Comparison of ENCODE assay signal across 21 cellular contexts in the genomic region with DNA sequence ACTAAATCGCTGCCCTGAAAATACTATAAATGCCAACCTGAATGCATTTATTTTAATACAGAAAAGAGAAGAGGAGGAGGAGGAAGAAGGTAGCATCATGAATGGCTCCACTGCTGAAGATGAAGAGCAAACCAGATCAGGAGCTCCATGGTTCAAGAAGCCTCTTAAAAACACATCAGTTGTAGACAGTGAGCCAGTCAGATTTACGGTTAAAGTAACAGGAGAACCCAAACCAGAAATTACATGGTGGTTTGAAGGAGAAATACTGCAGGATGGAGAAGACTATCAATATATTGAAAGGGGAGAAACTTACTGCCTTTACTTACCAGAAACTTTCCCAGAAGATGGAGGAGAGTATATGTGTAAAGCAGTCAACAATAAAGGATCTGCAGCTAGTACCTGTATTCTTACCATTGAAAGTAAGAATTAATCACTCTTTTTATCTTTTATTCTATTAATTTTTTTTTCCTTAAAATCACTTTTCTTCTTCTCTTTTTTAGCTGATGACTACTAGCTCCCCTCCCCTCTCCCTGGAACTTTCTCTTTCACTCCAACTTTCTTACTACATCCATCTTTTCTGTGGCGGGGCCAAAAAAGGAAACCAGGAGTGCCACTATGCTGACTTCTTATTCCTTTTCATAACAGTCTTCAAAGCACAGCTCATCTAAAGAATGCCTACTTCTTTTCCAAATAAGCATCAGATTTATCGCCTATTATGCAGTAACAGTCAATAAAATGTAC. TPM values are rescaled to one million over a fixed set of nuclear protein-coding genes. Genes with fewer than 3 reads are reported as not detected.
DNase-seq lines count a peak whose midpoint lies in the region; ATAC-seq, FAIRE-seq and TF ChIP-seq lines count a peak whose summit lies in the region.
"Had no signal": no experiment of that assay in that cellular context is flagged by ENCODE, and none has a peak within 500 bp of the region (broad histone marks: within the 10 kb centered on the region; RNA-seq: fewer than 3 reads in every experiment).

No MANE protein-coding gene starts in this region.

- H3K4me3 ChIP-seq in WERI-Rb-1 (ENCODE audit: low read depth, low read length) (no peak overlapping the region), body of pancreas (no peak overlapping the region)
- H3K4me3 ChIP-seq: testis, uterus had no signal

- peaks cover 50% of the 10 kb centered on the region for H3K36me3 Mint-ChIP-seq in CD4-positive, alpha-beta T cell (ENCODE audit: low read depth)
- H3K36me3 Mint-ChIP-seq in activated T-helper 17 cell treated with anti-CD3 and anti-CD28 coated beads, Interleukin-2, amount 50 U/mL, for 72 hours (ENCODE audit: low read depth) = peaks cover 57% of the 10 kb centered on the region
- H3K36me3 Mint-ChIP-seq in naive thymus-derived CD8-positive, alpha-beta T cell = peaks cover 6 to 39% (median 11%) of the 10 kb centered on the region in 3 donors

- H3K9me3 Mint-ChIP-seq in CD4-positive, alpha-beta T cell = no peaks in the 10 kb centered on the region
- no peaks in the 10 kb centered on the region for H3K9me3 Mint-ChIP-seq in activated T-helper 17 cell treated with anti-CD3 and anti-CD28 coated beads, Interleukin-2, amount 50 U/mL, for 72 hours
- peaks cover 0 to 2% (median 0%) of the 10 kb centered on the region in 9 donors for H3K9me3 Mint-ChIP-seq in naive thymus-derived CD8-positive, alpha-beta T cell
- H3K9me3 Mint-ChIP-seq: activated T-helper 2 cell treated with anti-CD3 and anti-CD28 coated beads, Interferon-gamma antibody, Interleukin-2, Interleukin-4, amounts not matched to agents 10 μg/mL and 5 μg/mL and 100 μg/mL, durations not matched to agents 14 hours and 24 hours and 36 hours had no signal

- no peaks in the 10 kb centered on the region for H3K27me3 Mint-ChIP-seq in CD4-positive, alpha-beta T cell
- H3K27me3 Mint-ChIP-seq in activated T-helper 17 cell treated with anti-CD3 and anti-CD28 coated beads, Interleukin-2, amount 50 U/mL, for 72 hours = no peaks in the 10 kb centered on the region
- no peaks in the 10 kb centered on the region for H3K27me3 Mint-ChIP-seq in naive thymus-derived CD8-positive, alpha-beta T cell
- H3K27me3 Mint-ChIP-seq: activated CD8-positive, alpha-beta memory T cell treated with anti-CD3 and anti-CD28 coated beads, Interleukin-2, amount 10 ng/mL, durations not matched to agents 7 days and 5 days had no signal

- WGBS in body of pancreas, 2 donors = 96% methylated on average over 4 of the region's 4 CpGs

- no peak for ATAC-seq in CD4-positive, alpha-beta T cell (ENCODE audit: poor library complexity)
- ATAC-seq in activated T-helper 17 cell treated with anti-CD3 and anti-CD28 coated beads, Interleukin-2, amount 50 U/mL, for 72 hours (replicated peaks) = no peak
- ATAC-seq in naive thymus-derived CD8-positive, alpha-beta T cell = peak in 1 of 2 donors; percentile 21
- ATAC-seq in body of pancreas = no peak
- ATAC-seq in GM19351 (IDR thresholded peaks at IDR 0.05; ENCODE audit: unreplicated experiment) = no peak
- ATAC-seq: activated CD8-positive, alpha-beta memory T cell treated with anti-CD3 and anti-CD28 coated beads, Interleukin-2, amount 10 ng/mL, durations not matched to agents 7 days and 5 days had no signal

- CTCF ChIA-PET in CD4-positive, alpha-beta T cell (lab: Charles Lee) = no interaction called here

- TF ChIP-seq POLR2A in GM12891 (IDR thresholded peaks at IDR 0.05; ENCODE audit: low read depth, low read length) (peak; percentile 50), body of pancreas (IDR thresholded peaks at IDR 0.05) (no peak)

- no peaks in the 10 kb centered on the region for H3K4me1 ChIP-seq in body of pancreas
- H3K4me1 ChIP-seq: testis, uterus had no signal

- no peak overlapping the region for H3K4me3 Mint-ChIP-seq in CD4-positive, alpha-beta T cell
- no peak overlapping the region for H3K4me3 Mint-ChIP-seq in activated T-helper 17 cell treated with anti-CD3 and anti-CD28 coated beads, Interleukin-2, amount 50 U/mL, for 72 hours
- no peak overlapping the region for H3K4me3 Mint-ChIP-seq in naive thymus-derived CD8-positive, alpha-beta T cell
- H3K4me3 Mint-ChIP-seq: activated CD8-positive, alpha-beta memory T cell treated with anti-CD3 and anti-CD28 coated beads, Interleukin-2, amount 10 ng/mL, durations not matched to agents 7 days and 5 days had no signal

- no peak for FAIRE-seq in GM12891 (lab: Jason Lieb, UNC)

- no peaks in the 10 kb centered on the region for H3K27me3 ChIP-seq in CD4-positive, alpha-beta T cell (ENCODE audit: control insufficient read depth, insufficient read depth, low read length)
- H3K27me3 ChIP-seq in WERI-Rb-1 (ENCODE audit: insufficient read depth, low read depth, severe bottlenecking) (no peaks in the 10 kb centered on the region), body of pancreas (no peaks in the 10 kb centered on the region)
- H3K27me3 ChIP-seq: testis, uterus had no signal

- intact Hi-C loops in CD4-positive, alpha-beta T cell (cut with DNase I, micrococcal nuclease) = no loop called here
- intact Hi-C loops in body of pancreas (cut with DNase I) = no loop called here

- H3K36me3 ChIP-seq in WERI-Rb-1 = peaks cover 37% of the 10 kb centered on the region
- H3K36me3 ChIP-seq in body of pancreas (replicated peaks in 1 of 2; ENCODE audit: insufficient read depth in 1 of 2, low read depth in 2 of 2) = peaks cover 0 to 19% of the 10 kb centered on the region in 2 donors
- H3K36me3 ChIP-seq: uterus had no signal

- H3K9me3 ChIP-seq in CD4-positive, alpha-beta T cell (ENCODE audit: control insufficient read depth, low read length) = no peaks in the 10 kb centered on the region
- no peaks in the 10 kb centered on the region for H3K9me3 ChIP-seq in WERI-Rb-1 (ENCODE audit: severe bottlenecking)
- no peaks in the 10 kb centered on the region for H3K9me3 ChIP-seq in body of pancreas
- H3K9me3 ChIP-seq: testis, uterus had no signal

- no peak overlapping the region for H3K27ac ChIP-seq in CD4-positive, alpha-beta T cell (ENCODE audit: low read depth, low read length)
- H3K27ac ChIP-seq in WERI-Rb-1 (no peak overlapping the region), body of pancreas (no peak overlapping the region)
- H3K27ac ChIP-seq: testis, uterus had no signal

- H3K4me1 Mint-ChIP-seq in CD4-positive, alpha-beta T cell (ENCODE audit: low read depth) = peaks cover 11% of the 10 kb centered on the region
- peaks cover 9% of the 10 kb centered on the region for H3K4me1 Mint-ChIP-seq in activated T-helper 17 cell treated with anti-CD3 and anti-CD28 coated beads, Interleukin-2, amount 50 U/mL, for 72 hours
- H3K4me1 Mint-ChIP-seq in naive thymus-derived CD8-positive, alpha-beta T cell = peaks cover 2 to 15% (median 8%) of the 10 kb centered on the region in 4 donors

- DNase-seq in CD4-positive, alpha-beta T cell = no peak
- DNase-seq in GM12891 (ENCODE audit: insufficient read length, low spot score) (no peak), WERI-Rb-1 (no peak), body of pancreas (no peak)
- no peak for DNase-seq in naive thymus-derived CD8-positive, alpha-beta T cell
- DNase-seq: activated CD4-positive, alpha-beta T cell treated with anti-CD3 and anti-CD28 coated beads for 4 hours; activated CD8-positive, alpha-beta memory T cell treated with anti-CD3 and anti-CD28 coated beads, Interleukin-2, amount 10 ng/mL, durations not matched to agents 7 days and 5 days; amniotic stem cell; GF-D8; NCI-H1048; NCI-H187 treated with DMSO at 0.1 percent for 48 hours; NCI-H748 treated with DMSO at 0.1 percent for 48 hours; OCI-M1; SHP77 treated with DMSO at 0.1 percent for 48 hours; stimulated activated CD4-positive, alpha-beta T cell treated with anti-CD3 and anti-CD28 coated beads, Interleukin-1b, Interleukin-23, amount 100 ng/mL, for 48 hours; stimulated activated naive CD4-positive, alpha-beta T cell; testis; uterus had no signal

- peak overlapping the region; percentile 49 for H3K27ac Mint-ChIP-seq in CD4-positive, alpha-beta T cell
- peak overlapping the region; percentile 43 for H3K27ac Mint-ChIP-seq in activated T-helper 17 cell treated with anti-CD3 and anti-CD28 coated beads, Interleukin-2, amount 50 U/mL, for 72 hours
- peak overlapping the region in 7 of 10 donors; percentile 1 to 72 (median 31) for H3K27ac Mint-ChIP-seq in naive thymus-derived CD8-positive, alpha-beta T cell
- H3K27ac Mint-ChIP-seq: activated CD8-positive, alpha-beta memory T cell treated with anti-CD3 and anti-CD28 coated beads, Interleukin-2, amount 10 ng/mL, durations not matched to agents 7 days and 5 days; activated T-helper 2 cell treated with anti-CD3 and anti-CD28 coated beads, Interferon-gamma antibody, Interleukin-2, Interleukin-4, amounts not matched to agents 10 μg/mL and 5 μg/mL and 100 μg/mL, durations not matched to agents 14 hours and 24 hours and 36 hours had no signal

- no peak for TF ChIP-seq CTCF in CD4-positive, alpha-beta T cell (IDR thresholded peaks at IDR 0.05)
- no peak for TF ChIP-seq CTCF in WERI-Rb-1 (IDR thresholded peaks at IDR 0.05; ENCODE audit: low read depth, low read length)
- TF ChIP-seq CTCF in body of pancreas (IDR thresholded peaks at IDR 0.05) = no peak

- POLR2A ChIA-PET in CD4-positive, alpha-beta T cell (lab: Charles Lee) = interaction anchor here (0.6 to 0.9 kb wide), 2 partner anchors 36 to 77 kb away, joined by 4 read pairs; a partner anchor contains a TSS
- POLR2A ChIA-PET in naive thymus-derived CD8-positive, alpha-beta T cell (lab: Charles Lee) = interaction anchor here (2.0 kb wide), 1 partner anchor 34 kb away, joined by 6 read pairs; no protein-coding TSS in a partner anchor

TF ChIP-seq in GM12891, 5 proteins besides CTCF, POLR2A, EP300 and RAD21:
- TF ChIP-seq POU2F2 (IDR thresholded peaks at IDR 0.05; ENCODE audit: low read depth, low read length) (no peak), TAF1 (IDR thresholded peaks at IDR 0.05; ENCODE audit: low read depth, low read length) (no peak), SPI1 (IDR thresholded peaks at IDR 0.05; ENCODE audit: low read depth, low read length) (no peak), PAX5 (IDR thresholded peaks at IDR 0.05; ENCODE audit: insufficient read depth, low read length, severe bottlenecking) (no peak), POLR2AphosphoS5 (IDR thresholded peaks at IDR 0.05; ENCODE audit: low read depth, low read length) (no peak; the same call in 1 of the 2 replicates)

RNA-seq across cellular contexts. Expression of a gene that starts 36.3 kb away (rescaled TPM):
- 100 to 1,000 TPM; 196 to 202 TPM for total RNA-seq in CD4-positive, alpha-beta T cell
- 120 TPM for polyA plus RNA-seq in GM12891 (2012; ENCODE audit: low read depth, missing spikeins)
- 100 to 1,000 TPM; 183 to 194 TPM for total RNA-seq in activated T-helper 17 cell treated with anti-CD3 and anti-CD28 coated beads, Interleukin-2, amount 50 U/mL, for 72 hours
- total RNA-seq in naive thymus-derived CD8-positive, alpha-beta T cell = 100 to 1,000 TPM; 241 to 249 TPM
- 10 to 100 TPM; 47.8 to 54.5 (median 49.0) TPM for polyA plus RNA-seq in naive thymus-derived CD8-positive, alpha-beta T cell
- total RNA-seq in body of pancreas = 10 to 100 TPM; 56.7 to 63.8 TPM

RNA-seq across cellular contexts. Expression of a gene that starts 54.1 kb away (rescaled TPM):
- under 1 TPM in 1 of 2 experiments, not detected in 1; 0.25 TPM for total RNA-seq in CD4-positive, alpha-beta T cell
- polyA plus RNA-seq in GM12891 (2012; ENCODE audit: low read depth, missing spikeins) = 5.6 TPM
- total RNA-seq in activated T-helper 17 cell treated with anti-CD3 and anti-CD28 coated beads, Interleukin-2, amount 50 U/mL, for 72 hours = under 1 TPM in 1 of 2 donors, not detected in 1; 0.24 TPM
- total RNA-seq in naive thymus-derived CD8-positive, alpha-beta T cell = under 1 TPM; 0.26 to 0.33 TPM
- polyA plus RNA-seq in naive thymus-derived CD8-positive, alpha-beta T cell = 1 to 10 TPM in 1 of 3 donors, under 1 TPM in 2; 0.36 to 1.7 (median 0.74) TPM
- 10 to 100 TPM in 1 of 2 donors, 1 to 10 TPM in 1; 7.5 to 13.2 TPM for total RNA-seq in body of pancreas

Comparison
In these comparisons a context has a peak if more than half of its experiments do, and no peak if none do; other contexts are left out.
1. RNA of a gene that starts 54.1 kb away (total RNA-seq): 7.5 to 13.2 TPM in body of pancreas; 0.26 to 0.33 TPM in naive thymus-derived CD8-positive, alpha-beta T cell, 0.25 TPM in CD4-positive, alpha-beta T cell and 0.24 TPM in activated T-helper 17 cell treated with anti-CD3 and anti-CD28 coated beads, Interleukin-2, amount 50 U/mL, for 72 hours; every median in the first group is over 4 times any median in the second.
2. Peak in every context shown above with its lines, with median percentiles within 50 percentile points of each other: H3K27ac Mint-ChIP-seq.